In the genomic region with DNA sequence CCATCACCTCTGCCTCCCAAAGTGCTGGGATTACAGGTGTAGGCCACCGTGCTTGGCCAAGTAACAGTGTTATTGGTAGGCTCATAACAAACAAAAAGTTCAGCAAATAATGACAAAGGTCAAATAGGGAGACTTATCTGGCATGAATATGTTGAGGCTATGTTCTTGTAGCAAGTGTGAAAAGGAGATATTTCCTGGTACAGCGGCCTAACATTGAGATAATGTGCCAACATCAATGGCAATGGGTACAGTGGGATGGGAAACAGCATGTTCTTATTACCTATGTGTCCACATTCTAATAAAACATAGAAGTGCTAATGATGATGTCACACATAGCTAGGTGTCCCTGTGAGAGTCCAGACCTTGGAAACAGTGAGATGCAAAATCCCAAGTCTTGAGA, we compare ENCODE assay signal across 30 cellular contexts. TPM values are rescaled to one million over a fixed set of nuclear protein-coding genes. Genes with fewer than 3 reads are reported as not detected.
"Had no signal": no experiment of that assay in that cellular context is flagged by ENCODE, and none has a peak within 500 bp of the region (broad histone marks: within the 10 kb centered on the region; RNA-seq: fewer than 3 reads in every experiment).

No MANE protein-coding gene starts in this region.

- H3K27ac ChIP-seq: ascending aorta, body of pancreas, SK-N-MC had no signal

- ATAC-seq: activated CD8-positive, alpha-beta memory T cell treated with anti-CD3 and anti-CD28 coated beads, Interleukin-2, amount 10 ng/mL, durations not matched to agents 7 days and 5 days; activated naive CD4-positive, alpha-beta T cell treated with anti-CD3 and anti-CD28 coated beads, Interleukin-2, amount 50 U/mL, for 72 hours; activated naive CD8-positive, alpha-beta T cell treated with anti-CD3 and anti-CD28 coated beads, Interleukin-2, amount 50 U/mL, for 24 hours; body of pancreas; Panc1; Right ventricle myocardium inferior had no signal

- H3K4me1 ChIP-seq: ascending aorta, body of pancreas had no signal

- DNase-seq: activated CD4-positive, alpha-beta T cell treated with anti-CD3 and anti-CD28 coated beads, Interleukin-2, amount 10 ng/mL, durations not matched to agents 24 days and 14 days; activated CD4-positive, alpha-beta T cell treated with anti-CD3 and anti-CD28 coated beads, Interleukin-2, amount 50 U/mL, for 48 hours; activated CD4-positive, CD25-positive, alpha-beta regulatory T cell treated with anti-CD3 and anti-CD28 coated beads, Interleukin-2, amount 50 U/mL, for 72 hours; activated CD8-positive, alpha-beta memory T cell treated with anti-CD3 and anti-CD28 coated beads, Interleukin-2, amount 10 ng/mL, durations not matched to agents 7 days and 5 days; activated effector memory CD4-positive, alpha-beta T cell treated with anti-CD3 and anti-CD28 coated beads, Interleukin-2, amount 50 U/mL, for 16 hours; activated naive CD4-positive, alpha-beta T cell treated with Interleukin-2 at 50 U/mL for 16 hours; activated naive CD8-positive, alpha-beta T cell treated with anti-CD3 and anti-CD28 coated beads, Interleukin-2, amount 50 U/mL, for 24 hours; activated T-cell treated with anti-CD3 and anti-CD28 coated beads, Interleukin-2, amount 50 U/mL, for 24 hours; amniotic stem cell; body of pancreas; MV-4-11; NCI-H1092 treated with DMSO at 0.1 percent for 48 hours; NCI-H1417 treated with DMSO at 0.1 percent for 48 hours; NCI-H1694; NCI-H2029; NCI-H2107; NCI-H345; NCI-H510A; NCI-H526 treated with DMSO at 0.1 percent for 48 hours; NCI-H82; OCI-M1; RPMI8226; T-helper 1 cell had no signal

- H3K27me3 ChIP-seq: ascending aorta, body of pancreas had no signal

- H3K4me3 ChIP-seq: ascending aorta, body of pancreas, SK-N-MC had no signal

- H3K9me3 ChIP-seq: ascending aorta, body of pancreas had no signal

- H3K27me3 Mint-ChIP-seq: activated CD8-positive, alpha-beta memory T cell treated with anti-CD3 and anti-CD28 coated beads, Interleukin-2, amount 10 ng/mL, durations not matched to agents 7 days and 5 days; central memory CD8-positive, alpha-beta T cell had no signal

- H3K9me3 Mint-ChIP-seq: activated CD4-positive, alpha-beta T cell treated with anti-CD3 and anti-CD28 coated beads, Interleukin-2, amount 10 ng/mL, durations not matched to agents 24 days and 14 days; activated naive CD4-positive, alpha-beta T cell treated with anti-CD3 and anti-CD28 coated beads, Interleukin-2, amount 50 U/mL, for 72 hours; activated naive CD8-positive, alpha-beta T cell treated with anti-CD3 and anti-CD28 coated beads, Interleukin-2, amount 50 U/mL, for 24 hours; activated T-cell treated with anti-CD3 and anti-CD28 coated beads, Interleukin-2, amount 50 U/mL, for 24 hours; activated T-helper 1 cell treated with anti-CD3 and anti-CD28 coated beads, Interleukin-12 subunit alpha, Interleukin-12 subunit beta, Interleukin-2, Interleukin-4 antibody, amounts not matched to agents 30 ng/mL and 10 ng/mL and 1 ng/mL, durations not matched to agents 14 hours and 24 hours and 36 hours; central memory CD8-positive, alpha-beta T cell had no signal

- H3K4me1 Mint-ChIP-seq: activated CD4-positive, alpha-beta T cell treated with anti-CD3 and anti-CD28 coated beads, Interleukin-2, amount 10 ng/mL, durations not matched to agents 24 days and 14 days; activated CD8-positive, alpha-beta memory T cell treated with anti-CD3 and anti-CD28 coated beads, Interleukin-2, amount 10 ng/mL, durations not matched to agents 7 days and 5 days; central memory CD8-positive, alpha-beta T cell had no signal

- H3K36me3 Mint-ChIP-seq: activated CD8-positive, alpha-beta memory T cell treated with anti-CD3 and anti-CD28 coated beads, Interleukin-2, amount 10 ng/mL, durations not matched to agents 7 days and 5 days; activated naive CD4-positive, alpha-beta T cell treated with anti-CD3 and anti-CD28 coated beads, Interleukin-2, amount 50 U/mL, for 72 hours had no signal

- H3K4me3 Mint-ChIP-seq: activated CD4-positive, alpha-beta T cell treated with anti-CD3 and anti-CD28 coated beads, Interleukin-2, amount 10 ng/mL, durations not matched to agents 24 days and 14 days; activated CD8-positive, alpha-beta memory T cell treated with anti-CD3 and anti-CD28 coated beads, Interleukin-2, amount 10 ng/mL, durations not matched to agents 7 days and 5 days; activated naive CD8-positive, alpha-beta T cell treated with anti-CD3 and anti-CD28 coated beads, Interleukin-2, amount 50 U/mL, for 24 hours; activated T-cell treated with anti-CD3 and anti-CD28 coated beads, Interleukin-2, amount 50 U/mL, for 24 hours; activated T-helper 1 cell treated with anti-CD3 and anti-CD28 coated beads, Interleukin-12 subunit alpha, Interleukin-12 subunit beta, Interleukin-2, Interleukin-4 antibody, amounts not matched to agents 30 ng/mL and 10 ng/mL and 1 ng/mL, durations not matched to agents 14 hours and 24 hours and 36 hours; central memory CD8-positive, alpha-beta T cell had no signal

- H3K36me3 ChIP-seq: ascending aorta had no signal

- H3K27ac Mint-ChIP-seq: activated CD4-positive, alpha-beta T cell treated with anti-CD3 and anti-CD28 coated beads, Interleukin-2, amount 10 ng/mL, durations not matched to agents 24 days and 14 days; activated CD8-positive, alpha-beta memory T cell treated with anti-CD3 and anti-CD28 coated beads, Interleukin-2, amount 10 ng/mL, durations not matched to agents 7 days and 5 days; activated naive CD4-positive, alpha-beta T cell treated with anti-CD3 and anti-CD28 coated beads, Interleukin-2, amount 50 U/mL, for 72 hours; activated naive CD8-positive, alpha-beta T cell treated with anti-CD3 and anti-CD28 coated beads, Interleukin-2, amount 50 U/mL, for 24 hours; activated T-cell treated with anti-CD3 and anti-CD28 coated beads, Interleukin-2, amount 50 U/mL, for 24 hours; activated T-helper 1 cell treated with anti-CD3 and anti-CD28 coated beads, Interleukin-12 subunit alpha, Interleukin-12 subunit beta, Interleukin-2, Interleukin-4 antibody, amounts not matched to agents 30 ng/mL and 10 ng/mL and 1 ng/mL, durations not matched to agents 14 hours and 24 hours and 36 hours had no signal

RNA-seq across cellular contexts. Expression of gene PMAIP1, which starts 33.2 kb away (rescaled TPM):
- total RNA-seq: ascending aorta had no signal
